In genomic region chr17:76102944-76103273, GRCh38 we compare ENCODE assay signal across 8 cellular contexts. TPM values are rescaled to one million over a fixed set of nuclear protein-coding genes. Genes with fewer than 3 reads are reported as not detected.
DNase-seq lines count a peak whose midpoint lies in the region; ATAC-seq, FAIRE-seq and TF ChIP-seq lines count a peak whose summit lies in the region.

No MANE protein-coding gene starts in this region.

- H2AK5ac ChIP-seq in mesenchymal stem cell (ENCODE audit: low read length, severe bottlenecking), result no peak overlapping the region

- H3K9me3 ChIP-seq in heart right ventricle (no peaks in the 10 kb centered on the region), GM12878 (replicated peaks; ENCODE audit: control insufficient read depth, insufficient read depth, low read length) (no peaks in the 10 kb centered on the region; the same call in 2 of the 3 replicates), mesenchymal stem cell (ENCODE audit: control insufficient read depth, low read length) (no peaks in the 10 kb centered on the region), aorta (ENCODE audit: control insufficient read depth, low read length) (no peaks in the 10 kb centered on the region)

- H3K4ac ChIP-seq in mesenchymal stem cell (ENCODE audit: low read depth in 1 of 2, low read length in 2 of 2), result peak overlapping the region; percentile 21 to 59

- H3K18ac ChIP-seq in mesenchymal stem cell (ENCODE audit: low read depth in 1 of 2, low read length in 2 of 2), result peak overlapping the region; percentile 2 to 70

- CTCF ChIA-PET in GM12878 (lab: Yijun Ruan, JAX), result interaction anchor here (0.6 to 7.6 kb wide), 7 partner anchors 16 to 470 kb away, joined by 3 to 40 read pairs (median 4); no protein-coding TSS in a partner anchor

- intact Hi-C loops in heart right ventricle (cut with DNase I), result loop anchor here in 2 of 10 donors (10.0 kb wide), 2 partner anchors 292 to 302 kb away; no protein-coding TSS in a partner anchor
- intact Hi-C loops in cardiac septum (cut with DNase I), result loop anchor here (2.0 kb wide), 1 partner anchor 30 kb away; the partner anchor contains the start of gene SRP68
- intact Hi-C loops in GM12878 (cut with micrococcal nuclease; ENCODE audit: unreplicated experiment), result no loop called here
- intact Hi-C loops in aorta (cut with DNase I), result no loop called here

- H3K27ac ChIP-seq in heart right ventricle, result peak overlapping the region; percentile 53 to 93 (median 86)
- H3K27ac ChIP-seq in GM12878 (ENCODE audit: control insufficient read depth, insufficient read depth), result peak overlapping the region; percentile 71
- peak overlapping the region; percentile 71 for H3K27ac ChIP-seq in mesenchymal stem cell (ENCODE audit: low read length, poor library complexity, severe bottlenecking)
- no peak overlapping the region for H3K27ac ChIP-seq in aorta (ENCODE audit: low read depth in 1 of 2, low read length in 2 of 2)

- no peak overlapping the region for H2BK5ac ChIP-seq in mesenchymal stem cell (ENCODE audit: low read depth, low read length, poor library complexity, severe bottlenecking)

- H3K4me1 ChIP-seq in heart right ventricle (peaks cover 8 to 31% (median 21%) of the 10 kb centered on the region in 9 donors), GM12878 (ENCODE audit: control insufficient read depth, insufficient read depth, low read length) (peaks cover 6% of the 10 kb centered on the region), mesenchymal stem cell (ENCODE audit: control insufficient read depth, insufficient read depth, low read depth, low read length) (peaks cover 15% of the 10 kb centered on the region), aorta (ENCODE audit: control insufficient read depth in 1 of 2, insufficient read depth in 2 of 2, low read length in 2 of 2) (peaks cover 0 to 2% of the 10 kb centered on the region in 2 donors)

- no peak overlapping the region for H2BK15ac ChIP-seq in mesenchymal stem cell (ENCODE audit: low read depth, poor library complexity, severe bottlenecking)

- no peak for TF ChIP-seq RAD21 in GM12878 (IDR thresholded peaks at IDR 0.05; ENCODE audit: insufficient read depth, low read depth, low read length)

- RAD21 ChIA-PET in GM12878 (lab: Charles Lee; ENCODE audit: unreplicated experiment), result interaction anchor here (0.9 to 1.4 kb wide), 2 partner anchors 89 to 176 kb away, joined by 3 to 5 read pairs; no protein-coding TSS in a partner anchor

- no peak overlapping the region for H2BK12ac ChIP-seq in mesenchymal stem cell (ENCODE audit: low read length in 2 of 2)

- in situ Hi-C loops in GM12878 (cut with MboI), result no loop called here

- H3K4me2 ChIP-seq in GM12878 (ENCODE audit: control insufficient read depth, insufficient read depth) (peak overlapping the region; percentile 86), mesenchymal stem cell (ENCODE audit: low read length, poor library complexity, severe bottlenecking) (peak overlapping the region; percentile 56)

- FAIRE-seq in GM12878 (lab: Jason Lieb, UNC) (peak; percentile 54), D721Med (lab: Jason Lieb, UNC) (no peak)

- no peak for TF ChIP-seq CTCF in heart right ventricle (IDR thresholded peaks at IDR 0.05)
- TF ChIP-seq CTCF in GM12878 (IDR thresholded peaks at IDR 0.05 in 2 of 3, conservative IDR thresholded peaks at IDR 0.05 in 1 of 3; ENCODE audit: control insufficient read depth in 2 of 3, extremely low read depth in 1 of 3, insufficient read depth in 1 of 3, low read depth in 3 of 3, low read length in 3 of 3), result no peak
- TF ChIP-seq CTCF in D721Med (IDR thresholded peaks at IDR 0.05; ENCODE audit: insufficient read depth, missing control alignments), result no peak

- BruUV-seq in GM12878 (replicated peaks; lab: Mats Ljungman, UMichigan), result TSS peak; percentile 70

- peak overlapping the region in 1 of 2 experiments; percentile 47 for H3K23ac ChIP-seq in mesenchymal stem cell (ENCODE audit: low read length in 2 of 2)

- ATAC-seq in heart right ventricle, result peak in 5 of 8 donors; percentile 4 to 9 (median 5)
- ATAC-seq in GM12878, result peak; percentile 10
- ATAC-seq in aorta (ENCODE audit: low FRiP score), result no peak

- WGBS in heart right ventricle, 2 donors, result 0 to 2% methylated on average over 4 of the region's 4 CpGs
- WGBS in GM12878 (ENCODE audit: insufficient coverage, insufficient replicate concordance, low lambda C conversion rate, missing lambda C conversion rate), result 0% methylated on average over 4 of the region's 4 CpGs
- WGBS in mesenchymal stem cell, result 6% methylated on average over 4 of the region's 4 CpGs
- WGBS in aorta, 2 donors, result 0 to 2% methylated on average over 4 of the region's 4 CpGs

- H4K8ac ChIP-seq in mesenchymal stem cell (ENCODE audit: low read length), result peak overlapping the region; percentile 59

- TF ChIP-seq EP300 in GM12878 (IDR thresholded peaks at IDR 0.05; ENCODE audit: borderline replicate concordance in 1 of 2, control insufficient read depth in 1 of 2, low read depth in 2 of 2, low read length in 2 of 2), result no peak

- H3K79me2 ChIP-seq in GM12878 (ENCODE audit: control insufficient read depth, insufficient read depth, low read length), result peaks cover 14% of the 10 kb centered on the region

- POLR2A ChIA-PET in GM12878 (lab: Charles Lee), result interaction anchor here (0.6 to 1.3 kb wide), 2 partner anchors 76 to 162 kb away, joined by 3 read pairs; no protein-coding TSS in a partner anchor

- peak overlapping the region; percentile 52 to 93 (median 83) for H3K4me3 ChIP-seq in heart right ventricle
- peak overlapping the region; percentile 90 for H3K4me3 ChIP-seq in GM12878
- H3K4me3 ChIP-seq in mesenchymal stem cell (ENCODE audit: insufficient read depth in 1 of 2, low read depth in 1 of 2, low read length in 2 of 2), result peak overlapping the region; percentile 81 to 86
- H3K4me3 ChIP-seq in aorta (ENCODE audit: low read length in 2 of 2), result peak overlapping the region; percentile 46 to 65

- H2BK120ac ChIP-seq in mesenchymal stem cell (ENCODE audit: low read depth, low read length), result no peak overlapping the region

- H4K20me1 ChIP-seq in GM12878 (ENCODE audit: control insufficient read depth, insufficient read depth), result no peaks in the 10 kb centered on the region

- SMC1A ChIA-PET in GM12878 (lab: Charles Lee; ENCODE audit: uncharacterized antibody, unreplicated experiment), result interaction anchor here (0.7 to 1.3 kb wide), 3 partner anchors 24 to 170 kb away, joined by 3 to 4 read pairs (median 4); no protein-coding TSS in a partner anchor

- no peak for TF ChIP-seq POLR2A in GM12878 (IDR thresholded peaks at IDR 0.05; ENCODE audit: low read depth, low read length)

- H4K91ac ChIP-seq in mesenchymal stem cell (ENCODE audit: low read length), result peak overlapping the region; percentile 54

- H3K36me3 ChIP-seq in heart right ventricle, result peaks cover 0 to 43% (median 14%) of the 10 kb centered on the region in 9 donors
- peaks cover 1 to 10% of the 10 kb centered on the region in 2 experiments; a peak in 3 of 4 replicates for H3K36me3 ChIP-seq in GM12878 (ENCODE audit: control insufficient read depth in 2 of 2, insufficient read depth in 2 of 2, low read length in 1 of 2)
- peaks cover 25 to 32% of the 10 kb centered on the region in 2 experiments for H3K36me3 ChIP-seq in mesenchymal stem cell (ENCODE audit: control insufficient read depth in 1 of 2, insufficient read depth in 2 of 2, low read depth in 1 of 2, low read length in 2 of 2)
- no peaks in the 10 kb centered on the region for H3K36me3 ChIP-seq in aorta (ENCODE audit: control insufficient read depth in 1 of 2, insufficient read depth in 2 of 2, low read length in 1 of 2)

- H3K79me1 ChIP-seq in mesenchymal stem cell (replicated peaks; ENCODE audit: low read length, poor library complexity, severe bottlenecking), result peaks cover 18% of the 10 kb centered on the region

- DNase-seq in heart right ventricle (no peak), cardiac septum (ENCODE audit: low spot score) (no peak), GM12878 (ENCODE audit: low read depth, low spot score) (no peak), mesenchymal stem cell (no peak), aorta (no peak), D721Med (ENCODE audit: insufficient read length, low spot score) (no peak), NCI-H226 (no peak)
- no peak for DNase-seq in activated CD8-positive, alpha-beta memory T cell treated with anti-CD3 and anti-CD28 coated beads for 24 hours

- H3K9ac ChIP-seq in GM12878 (ENCODE audit: control insufficient read depth, insufficient read depth, low read length), result peak overlapping the region; percentile 69
- peak overlapping the region; percentile 84 for H3K9ac ChIP-seq in mesenchymal stem cell (ENCODE audit: low read length)

- H3K14ac ChIP-seq in mesenchymal stem cell (ENCODE audit: low read length in 2 of 2), result peak overlapping the region in 1 of 2 experiments; percentile 22

- H3K27me3 ChIP-seq in heart right ventricle (no peaks in the 10 kb centered on the region), GM12878 (replicated peaks in 1 of 2; ENCODE audit: control insufficient read depth in 2 of 2, insufficient read depth in 2 of 2, low read length in 1 of 2) (no peaks in the 10 kb centered on the region), mesenchymal stem cell (ENCODE audit: control insufficient read depth in 1 of 2, insufficient read depth in 1 of 2, low read length in 2 of 2) (no peaks in the 10 kb centered on the region), aorta (ENCODE audit: control insufficient read depth in 1 of 2, insufficient read depth in 2 of 2, low read length in 1 of 2) (no peaks in the 10 kb centered on the region)

- peak overlapping the region; percentile 90 for H2AFZ ChIP-seq in GM12878 (ENCODE audit: control insufficient read depth, low read depth, low read length)
- H2AFZ ChIP-seq in mesenchymal stem cell (ENCODE audit: low read depth, low read length), result peak overlapping the region; percentile 33

RNA-seq across cellular contexts. Expression of gene EXOC7, which starts 0.7 kb away (rescaled TPM):
- 10 to 100 TPM; 66.4 to 97.5 (median 87.9) TPM for total RNA-seq in heart right ventricle
- polyA plus RNA-seq in heart right ventricle, result 10 to 100 TPM; 37.9 to 55.6 TPM
- total RNA-seq in cardiac septum, result 86.9 TPM
- 141 and 143 TPM in 2 replicates for total RNA-seq in GM12878 (2013; cell fraction: nucleolus; rRNA removed)
- 45.0 and 47.8 TPM in 2 replicates for total RNA-seq in GM12878 (2014; rRNA removed)
- 32.3 and 36.3 TPM in 2 replicates for total RNA-seq in GM12878 (2014; rRNA removed; fragmentation: Illumina TruSeq; extraction: Trizol)
- total RNA-seq in GM12878 (2021), result 64.9 and 71.3 TPM in 2 replicates
- polyA plus RNA-seq in GM12878 (2011; ENCODE audit: low read depth), result 22.3 TPM
- polyA plus RNA-seq in GM12878 (2011; rRNA removed), result 46.4 and 59.8 TPM in 2 replicates
- polyA plus RNA-seq in GM12878 (2011; cell fraction: cytosol; rRNA removed), result 59.3 and 75.5 TPM in 2 replicates
- 197 and 273 TPM in 2 replicates for polyA plus RNA-seq in GM12878 (2011; cell fraction: nucleus; rRNA removed)
- polyA plus RNA-seq in GM12878 (2012), result 35.8 and 64.1 TPM in 2 replicates
- 17.2 and 35.5 TPM in 2 replicates for polyA plus RNA-seq in GM12878 (2014; fragmentation: Illumina TruSeq; extraction: Trizol)
- polyA plus RNA-seq in GM12878 (2014; fragmentation: Nextera tagmentation; extraction: Ambion mirVana), result 10 to 100 TPM; 18.8 to 25.5 TPM
- 51.0 and 52.7 TPM in 2 replicates for polyA plus RNA-seq in GM12878 (2014; rRNA removed)
- polyA plus RNA-seq in GM12878 (2016; fragmentation: Nextera tagmentation; extraction: Ambion mirVana), result 10 to 100 TPM; 48.6 to 59.0 TPM
- 77.7 and 98.1 TPM in 2 replicates for polyA minus RNA-seq in GM12878 (2011; rRNA and poly(A)+ RNA removed)
- 25.5 and 37.9 TPM in 2 replicates for polyA minus RNA-seq in GM12878 (2011; cell fraction: cytosol; rRNA and poly(A)+ RNA removed)
- 53.9 and 91.8 TPM in 2 replicates for polyA minus RNA-seq in GM12878 (2011; cell fraction: nucleus; rRNA and poly(A)+ RNA removed)
- polyA plus RNA-seq in mesenchymal stem cell (2013, experiment 1 of 2), result 87.1 TPM
- 86.9 TPM for polyA plus RNA-seq in mesenchymal stem cell (2013, experiment 2 of 2)
- 100 to 1,000 TPM in 1 of 2 donors, 10 to 100 TPM in 1; 98.8 to 138 TPM for total RNA-seq in aorta
- polyA plus RNA-seq in aorta, result 100 to 1,000 TPM in 1 of 2 donors, 10 to 100 TPM in 1; 25.7 to 102 TPM

RNA-seq across cellular contexts. Expression of gene ZACN, which starts 23.9 kb away (rescaled TPM):
- not detected for total RNA-seq in heart right ventricle
- 1 to 10 TPM; 1.1 to 1.6 TPM for polyA plus RNA-seq in heart right ventricle
- total RNA-seq in cardiac septum, result not detected
- total RNA-seq in GM12878 (2013; cell fraction: nucleolus; rRNA removed), result not detected in 2 replicates
- total RNA-seq in GM12878 (2014; rRNA removed), result 0.06 and 0.11 TPM in 2 replicates
- 0.22 TPM in 1 of 2 replicates, not detected in the other for total RNA-seq in GM12878 (2014; rRNA removed; fragmentation: Illumina TruSeq; extraction: Trizol)
- 0.49 and 0.53 TPM in 2 replicates for total RNA-seq in GM12878 (2021)
- polyA plus RNA-seq in GM12878 (2011; ENCODE audit: low read depth), result 4.0 TPM
- polyA plus RNA-seq in GM12878 (2011; rRNA removed), result 0.14 and 0.23 TPM in 2 replicates
- polyA plus RNA-seq in GM12878 (2011; cell fraction: cytosol; rRNA removed), result 0.19 and 0.50 TPM in 2 replicates
- polyA plus RNA-seq in GM12878 (2011; cell fraction: nucleus; rRNA removed), result 3.3 and 4.1 TPM in 2 replicates
- 7.8 and 9.3 TPM in 2 replicates for polyA plus RNA-seq in GM12878 (2012)
- not detected in 2 replicates for polyA plus RNA-seq in GM12878 (2014; fragmentation: Illumina TruSeq; extraction: Trizol)
- under 1 TPM in 1 of 2 experiments, not detected in 1; 0.99 TPM for polyA plus RNA-seq in GM12878 (2014; fragmentation: Nextera tagmentation; extraction: Ambion mirVana)
- polyA plus RNA-seq in GM12878 (2014; rRNA removed), result 0.25 and 0.46 TPM in 2 replicates
- polyA plus RNA-seq in GM12878 (2016; fragmentation: Nextera tagmentation; extraction: Ambion mirVana), result 10 to 100 TPM in 1 of 2 experiments, 1 to 10 TPM in 1; 8.7 to 11.3 TPM
- 0.67 TPM in 1 of 2 replicates, not detected in the other for polyA minus RNA-seq in GM12878 (2011; rRNA and poly(A)+ RNA removed)
- polyA minus RNA-seq in GM12878 (2011; cell fraction: cytosol; rRNA and poly(A)+ RNA removed), result not detected in 2 replicates
- polyA minus RNA-seq in GM12878 (2011; cell fraction: nucleus; rRNA and poly(A)+ RNA removed), result 0.24 TPM in 1 of 2 replicates, not detected in the other
- 0.03 TPM for polyA plus RNA-seq in mesenchymal stem cell (2013, experiment 1 of 2)
- polyA plus RNA-seq in mesenchymal stem cell (2013, experiment 2 of 2), result not detected
- total RNA-seq in aorta, result not detected
- 1 to 10 TPM in 1 of 2 donors, under 1 TPM in 1; 0.75 to 3.0 TPM for polyA plus RNA-seq in aorta

RNA-seq across cellular contexts. Expression of gene GALR2, which starts 28.3 kb away (rescaled TPM):
- not detected for total RNA-seq in heart right ventricle
- polyA plus RNA-seq in heart right ventricle, result under 1 TPM in 1 of 2 donors, not detected in 1; 0.10 TPM
- total RNA-seq in cardiac septum, result not detected
- not detected in 2 replicates for total RNA-seq in GM12878 (2013; cell fraction: nucleolus; rRNA removed)
- 0.06 and 0.16 TPM in 2 replicates for total RNA-seq in GM12878 (2014; rRNA removed)
- total RNA-seq in GM12878 (2014; rRNA removed; fragmentation: Illumina TruSeq; extraction: Trizol), result not detected in 2 replicates
- total RNA-seq in GM12878 (2021), result 0.24 TPM in 1 of 2 replicates, not detected in the other
- polyA plus RNA-seq in GM12878 (2011; ENCODE audit: low read depth), result not detected
- polyA plus RNA-seq in GM12878 (2011; rRNA removed), result 0.22 TPM in 1 of 2 replicates, not detected in the other
- polyA plus RNA-seq in GM12878 (2011; cell fraction: cytosol; rRNA removed), result 0.22 and 0.42 TPM in 2 replicates
- 0.37 and 0.75 TPM in 2 replicates for polyA plus RNA-seq in GM12878 (2011; cell fraction: nucleus; rRNA removed)
- polyA plus RNA-seq in GM12878 (2012), result 0.10 and 0.26 TPM in 2 replicates
- polyA plus RNA-seq in GM12878 (2014; fragmentation: Illumina TruSeq; extraction: Trizol), result not detected in 2 replicates
- polyA plus RNA-seq in GM12878 (2014; fragmentation: Nextera tagmentation; extraction: Ambion mirVana), result not detected
- polyA plus RNA-seq in GM12878 (2014; rRNA removed), result 0.20 and 0.42 TPM in 2 replicates
- polyA plus RNA-seq in GM12878 (2016; fragmentation: Nextera tagmentation; extraction: Ambion mirVana), result 1 to 10 TPM in 1 of 2 experiments, under 1 TPM in 1; 0.63 to 1.2 TPM
- polyA minus RNA-seq in GM12878 (2011; rRNA and poly(A)+ RNA removed), result 0.15 TPM in 1 of 2 replicates, not detected in the other
- polyA minus RNA-seq in GM12878 (2011; cell fraction: cytosol; rRNA and poly(A)+ RNA removed), result 0.94 TPM in 1 of 2 replicates, not detected in the other
- not detected in 2 replicates for polyA minus RNA-seq in GM12878 (2011; cell fraction: nucleus; rRNA and poly(A)+ RNA removed)
- polyA plus RNA-seq in mesenchymal stem cell (2013, experiment 1 of 2), result 0.12 TPM
- 0.11 TPM for polyA plus RNA-seq in mesenchymal stem cell (2013, experiment 2 of 2)
- not detected for total RNA-seq in aorta
- not detected for polyA plus RNA-seq in aorta

RNA-seq across cellular contexts. Expression of gene SRP68, which starts 30.6 kb away (rescaled TPM):
- total RNA-seq in heart right ventricle, result 10 to 100 TPM; 53.6 to 69.7 (median 63.1) TPM
- 10 to 100 TPM; 26.2 to 62.1 TPM for polyA plus RNA-seq in heart right ventricle
- total RNA-seq in cardiac septum, result 53.9 TPM
- total RNA-seq in GM12878 (2013; cell fraction: nucleolus; rRNA removed), result 59.5 and 59.6 TPM in 2 replicates
- total RNA-seq in GM12878 (2014; rRNA removed), result 27.5 and 30.2 TPM in 2 replicates
- 24.7 and 26.6 TPM in 2 replicates for total RNA-seq in GM12878 (2014; rRNA removed; fragmentation: Illumina TruSeq; extraction: Trizol)
- 66.7 and 68.5 TPM in 2 replicates for total RNA-seq in GM12878 (2021)
- 83.3 TPM for polyA plus RNA-seq in GM12878 (2011; ENCODE audit: low read depth)
- 68.5 and 84.8 TPM in 2 replicates for polyA plus RNA-seq in GM12878 (2011; rRNA removed)
- polyA plus RNA-seq in GM12878 (2011; cell fraction: cytosol; rRNA removed), result 70.4 and 84.8 TPM in 2 replicates
- polyA plus RNA-seq in GM12878 (2011; cell fraction: nucleus; rRNA removed), result 55.2 and 59.4 TPM in 2 replicates
- 54.5 and 62.7 TPM in 2 replicates for polyA plus RNA-seq in GM12878 (2012)
- 73.5 and 74.9 TPM in 2 replicates for polyA plus RNA-seq in GM12878 (2014; fragmentation: Illumina TruSeq; extraction: Trizol)
- polyA plus RNA-seq in GM12878 (2014; fragmentation: Nextera tagmentation; extraction: Ambion mirVana), result 10 to 100 TPM; 29.5 to 41.9 TPM
- polyA plus RNA-seq in GM12878 (2014; rRNA removed), result 56.9 and 58.6 TPM in 2 replicates
- polyA plus RNA-seq in GM12878 (2016; fragmentation: Nextera tagmentation; extraction: Ambion mirVana), result 10 to 100 TPM; 87.0 to 89.7 TPM
- 71.2 and 71.4 TPM in 2 replicates for polyA minus RNA-seq in GM12878 (2011; rRNA and poly(A)+ RNA removed)
- 24.7 and 34.1 TPM in 2 replicates for polyA minus RNA-seq in GM12878 (2011; cell fraction: cytosol; rRNA and poly(A)+ RNA removed)
- polyA minus RNA-seq in GM12878 (2011; cell fraction: nucleus; rRNA and poly(A)+ RNA removed), result 22.6 and 39.7 TPM in 2 replicates
- 56.0 TPM for polyA plus RNA-seq in mesenchymal stem cell (2013, experiment 1 of 2)
- 57.0 TPM for polyA plus RNA-seq in mesenchymal stem cell (2013, experiment 2 of 2)
- 10 to 100 TPM; 57.6 to 60.9 TPM for total RNA-seq in aorta
- 10 to 100 TPM; 35.1 to 41.8 TPM for polyA plus RNA-seq in aorta

RNA-seq across cellular contexts. Expression of gene FOXJ1, which starts 38.1 kb away (rescaled TPM):
- total RNA-seq in heart right ventricle (not detected), cardiac septum (not detected), GM12878 (2014; rRNA removed) (not detected in 2 replicates), GM12878 (2014; rRNA removed; fragmentation: Illumina TruSeq; extraction: Trizol) (not detected in 2 replicates), GM12878 (2021) (not detected in 2 replicates), aorta (not detected)
- polyA plus RNA-seq in heart right ventricle (under 1 TPM in 1 of 2 donors, not detected in 1; 0.03 TPM), GM12878 (2011; rRNA removed) (not detected in 2 replicates), GM12878 (2014; fragmentation: Illumina TruSeq; extraction: Trizol) (not detected in 2 replicates), GM12878 (2014; fragmentation: Nextera tagmentation; extraction: Ambion mirVana) (not detected), GM12878 (2014; rRNA removed) (not detected in 2 replicates), GM12878 (2016; fragmentation: Nextera tagmentation; extraction: Ambion mirVana) (not detected), aorta (not detected)
- total RNA-seq in GM12878 (2013; cell fraction: nucleolus; rRNA removed), result not detected in 2 replicates
- not detected for polyA plus RNA-seq in GM12878 (2011; ENCODE audit: low read depth)
- polyA plus RNA-seq in GM12878 (2011; cell fraction: cytosol; rRNA removed), result not detected in 2 replicates
- polyA plus RNA-seq in GM12878 (2011; cell fraction: nucleus; rRNA removed), result not detected in 2 replicates
- polyA plus RNA-seq in GM12878 (2012), result 0.11 TPM in 1 of 2 replicates, not detected in the other
- polyA minus RNA-seq in GM12878 (2011; rRNA and poly(A)+ RNA removed), result not detected in 2 replicates
- not detected in 2 replicates for polyA minus RNA-seq in GM12878 (2011; cell fraction: cytosol; rRNA and poly(A)+ RNA removed)
- polyA minus RNA-seq in GM12878 (2011; cell fraction: nucleus; rRNA and poly(A)+ RNA removed), result not detected in 2 replicates
- polyA plus RNA-seq in mesenchymal stem cell (2013, experiment 1 of 2), result not detected
- not detected for polyA plus RNA-seq in mesenchymal stem cell (2013, experiment 2 of 2)

Comparison
In these comparisons a context has a peak if more than half of its experiments do, and no peak if none do; other contexts are left out.
1. H3K27ac ChIP-seq: peak in heart right ventricle (10 of 10), GM12878 (single experiment) and mesenchymal stem cell (single experiment); none in aorta (0 of 2).
2. Peak in every context shown above with its lines, with median percentiles within 50 percentile points of each other: H3K4me3 ChIP-seq.